8 cellular contexts compared by ENCODE assay signal in genomic region chr3:48472923-48473616, GRCh38. TPM values are rescaled to one million over a fixed set of nuclear protein-coding genes. Genes with fewer than 3 reads are reported as not detected.
DNase-seq lines count a peak whose midpoint lies in the region; ATAC-seq, FAIRE-seq and TF ChIP-seq lines count a peak whose summit lies in the region.

No MANE protein-coding gene starts in this region.

- peak overlapping the region; percentile 58 to 72 for H3K4me3 ChIP-seq in esophagus (ENCODE audit: low read depth in 1 of 2, low read length in 2 of 2)
- H3K4me3 ChIP-seq in mucosa of rectum (ENCODE audit: low read length in 2 of 2) = peak overlapping the region; percentile 85 to 97

- H3K4me1 ChIP-seq in esophagus (ENCODE audit: control insufficient read depth in 2 of 2, insufficient read depth in 2 of 2, low read length in 1 of 2) = peaks cover 16 to 23% of the 10 kb centered on the region in 2 donors
- peaks cover 27 to 33% of the 10 kb centered on the region in 2 donors for H3K4me1 ChIP-seq in mucosa of rectum (ENCODE audit: control insufficient read depth in 2 of 2, insufficient read depth in 2 of 2, low read length in 2 of 2)

- peak overlapping the region; percentile 97 to 100 for H3K27ac ChIP-seq in esophagus (ENCODE audit: low read depth in 2 of 2, low read length in 1 of 2)
- H3K27ac ChIP-seq in mucosa of rectum (ENCODE audit: low read depth in 2 of 2, low read length in 2 of 2) = peak overlapping the region; percentile 97 to 98

- H3K9ac ChIP-seq in mucosa of rectum (ENCODE audit: low read depth in 1 of 2, low read length in 2 of 2) = peak overlapping the region; percentile 95 to 99

- 2 to 3% methylated on average over 17 of the region's 17 CpGs for WGBS in esophagus, 2 donors

- no peaks in the 10 kb centered on the region for H3K27me3 ChIP-seq in esophagus (ENCODE audit: control insufficient read depth in 1 of 2, insufficient read depth in 2 of 2, low read length in 2 of 2)
- no peaks in the 10 kb centered on the region for H3K27me3 ChIP-seq in mucosa of rectum (ENCODE audit: control insufficient read depth in 2 of 2, insufficient read depth in 2 of 2, low read length in 2 of 2)

- TF ChIP-seq CTCF in D721Med (IDR thresholded peaks at IDR 0.05; ENCODE audit: insufficient read depth, missing control alignments) = peak; percentile 33

- peaks cover 3 to 23% of the 10 kb centered on the region in 2 donors for H3K36me3 ChIP-seq in esophagus (ENCODE audit: control insufficient read depth in 2 of 2, insufficient read depth in 2 of 2, low read length in 1 of 2)
- peaks cover 14 to 20% of the 10 kb centered on the region in 2 donors for H3K36me3 ChIP-seq in mucosa of rectum (ENCODE audit: control insufficient read depth in 2 of 2, insufficient read depth in 2 of 2, low read length in 2 of 2)

- DNase-seq in D721Med (ENCODE audit: insufficient read length, low spot score) (peak; percentile 93), HT1080 (ENCODE audit: low read depth) (peak; percentile 94), OCI-M1 (lab: John Stamatoyannopoulos, UW) (peak; percentile 98), activated T-cell treated with anti-CD3 and anti-CD28 coated beads for 48 hours (ENCODE audit: low read depth) (peak; percentile 92)
- DNase-seq in stimulated activated CD8-positive, alpha-beta memory T cell treated with anti-CD3 and anti-CD28 coated beads, Interleukin-4, amount 100 ng/mL, for 4 hours (ENCODE audit: low read depth in 2 of 2, low spot score in 1 of 2) = peak; percentile 88

- ATAC-seq in GM21367 (IDR thresholded peaks at IDR 0.05; ENCODE audit: unreplicated experiment) = peak; percentile 76

- no peaks in the 10 kb centered on the region for H3K9me3 ChIP-seq in esophagus (ENCODE audit: control insufficient read depth in 2 of 2, insufficient read depth in 1 of 2, low read depth in 1 of 2, low read length in 1 of 2)
- H3K9me3 ChIP-seq in mucosa of rectum (ENCODE audit: control insufficient read depth in 2 of 2, low read length in 2 of 2) = no peaks in the 10 kb centered on the region

- FAIRE-seq in D721Med (lab: Jason Lieb, UNC) = no peak

RNA-seq across cellular contexts. Expression of gene ATRIP, which starts 26.5 kb away (rescaled TPM):
- 22.9 and 29.2 TPM in 2 replicates for total RNA-seq in HT1080 (2014; rRNA removed; shearing (Covaris generic))
- polyA plus RNA-seq in HT1080 (2015; cell fraction: cytosol; rRNA removed) = 9.0 and 9.7 TPM in 2 replicates
- 19.2 and 20.1 TPM in 2 replicates for polyA plus RNA-seq in HT1080 (2015; cell fraction: nucleus; rRNA removed)
- polyA plus RNA-seq in esophagus = 1 to 10 TPM; 4.9 to 5.7 TPM

RNA-seq across cellular contexts. Expression of gene SHISA5, which starts 30.9 kb away (rescaled TPM):
- 171 and 206 TPM in 2 replicates for total RNA-seq in HT1080 (2014; rRNA removed; shearing (Covaris generic))
- 198 and 203 TPM in 2 replicates for polyA plus RNA-seq in HT1080 (2015; cell fraction: cytosol; rRNA removed)
- 77.5 and 80.7 TPM in 2 replicates for polyA plus RNA-seq in HT1080 (2015; cell fraction: nucleus; rRNA removed)
- polyA plus RNA-seq in esophagus = 10 to 100 TPM; 54.0 to 94.9 TPM

RNA-seq across cellular contexts. Expression of gene TMA7, which starts 33.0 kb away (rescaled TPM):
- 368 and 782 TPM in 2 replicates for total RNA-seq in HT1080 (2014; rRNA removed; shearing (Covaris generic))
- polyA plus RNA-seq in HT1080 (2015; cell fraction: cytosol; rRNA removed) = 379 and 542 TPM in 2 replicates
- 102 and 106 TPM in 2 replicates for polyA plus RNA-seq in HT1080 (2015; cell fraction: nucleus; rRNA removed)
- polyA plus RNA-seq in esophagus = 100 to 1,000 TPM; 364 to 613 TPM

RNA-seq across cellular contexts. Expression of gene CCDC51, which starts 33.2 kb away (rescaled TPM):
- 53.4 and 69.9 TPM in 2 replicates for total RNA-seq in HT1080 (2014; rRNA removed; shearing (Covaris generic))
- polyA plus RNA-seq in HT1080 (2015; cell fraction: cytosol; rRNA removed) = 23.7 and 25.6 TPM in 2 replicates
- 19.3 and 23.7 TPM in 2 replicates for polyA plus RNA-seq in HT1080 (2015; cell fraction: nucleus; rRNA removed)
- 10 to 100 TPM in 1 of 2 donors, 1 to 10 TPM in 1; 7.0 to 15.5 TPM for polyA plus RNA-seq in esophagus

RNA-seq across cellular contexts. Expression of gene PLXNB1, which starts 43.2 kb away (rescaled TPM):
- 5.8 and 12.3 TPM in 2 replicates for total RNA-seq in HT1080 (2014; rRNA removed; shearing (Covaris generic))
- 6.0 and 8.3 TPM in 2 replicates for polyA plus RNA-seq in HT1080 (2015; cell fraction: cytosol; rRNA removed)
- polyA plus RNA-seq in HT1080 (2015; cell fraction: nucleus; rRNA removed) = 77.3 and 95.8 TPM in 2 replicates
- polyA plus RNA-seq in esophagus = 100 to 1,000 TPM in 1 of 2 donors, 10 to 100 TPM in 1; 73.4 to 298 TPM

Comparison
In these comparisons a context has a peak if more than half of its experiments do, and no peak if none do; other contexts are left out.
1. Peak in every context shown above with its lines: DNase-seq, ATAC-seq, H3K4me3 ChIP-seq and H3K27ac ChIP-seq.